ENCODE assay signal across 16 cellular contexts in the genomic region with DNA sequence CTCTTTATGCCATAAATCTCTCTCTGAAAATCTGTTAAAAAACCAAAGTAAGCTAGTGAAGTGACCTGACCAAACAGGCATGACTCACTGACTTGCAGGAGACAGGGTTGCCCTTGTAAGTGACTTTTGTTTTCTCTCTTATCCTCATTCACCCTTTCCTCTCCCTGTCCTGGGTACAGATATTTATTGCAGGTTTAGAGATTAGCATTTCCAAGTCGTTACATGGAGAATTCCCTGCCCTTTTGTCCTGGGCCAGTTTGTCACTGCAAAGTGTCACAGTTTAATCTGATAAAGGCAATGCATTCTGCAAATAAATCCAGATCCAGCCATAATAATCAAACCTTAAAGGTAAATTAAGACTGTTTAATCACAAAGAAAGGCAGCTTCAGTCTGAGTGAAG.
"Had no signal": no experiment of that assay in that cellular context is flagged by ENCODE, and none has a peak within 500 bp of the region (broad histone marks: within the 10 kb centered on the region; RNA-seq: fewer than 3 reads in every experiment).

No MANE protein-coding gene starts in this region.

- DNase-seq: cortex of kidney; dorsolateral prefrontal cortex; effector CD8-positive, alpha-beta T cell; gastrocnemius medialis; heart right ventricle; islet precursor cell; natural killer cell; occipital lobe; pancreas; right cardiac atrium; stimulated activated CD4-positive, alpha-beta T cell treated with anti-CD3 and anti-CD28 coated beads, Interleukin-2, amount 100 ng/mL, for 48 hours; stimulated activated naive CD4-positive, alpha-beta T cell treated with Interleukin-2 at 50 U/mL for 16 hours; trophoblast cell had no signal

- FAIRE-seq: pancreas had no signal

- H3K4me2 ChIP-seq: smooth muscle cell had no signal

- H3K36me3 ChIP-seq: gastrocnemius medialis, heart right ventricle, pancreas had no signal

- H3K4me3 ChIP-seq: dorsolateral prefrontal cortex, gastrocnemius medialis, heart right ventricle, pancreas, smooth muscle cell had no signal

- H3K4me1 ChIP-seq: gastrocnemius medialis, heart right ventricle, pancreas had no signal

- ATAC-seq: esophagus mucosa, gastrocnemius medialis, heart right ventricle, left lobe of liver, pancreas, right cardiac atrium had no signal

- H3K27ac ChIP-seq: dorsolateral prefrontal cortex, gastrocnemius medialis, heart right ventricle, pancreas had no signal

- H3K27me3 ChIP-seq: gastrocnemius medialis had no signal

- H3K9me3 ChIP-seq: gastrocnemius medialis, pancreas had no signal
